ENCODE assay signal across 21 cellular contexts in genomic region chr16:13645525-13645924, GRCh38.
DNase-seq lines count a peak whose midpoint lies in the region; ATAC-seq and TF ChIP-seq lines count a peak whose summit lies in the region.
"Had no signal": no experiment of that assay in that cellular context is flagged by ENCODE, and none has a peak within 500 bp of the region (broad histone marks: within the 10 kb centered on the region; RNA-seq: fewer than 3 reads in every experiment).

No MANE protein-coding gene starts in this region.

- no peak overlapping the region for H3K4me3 ChIP-seq in hepatocyte
- H3K4me3 ChIP-seq in OCI-LY7 (ENCODE audit: low read depth, low read length, poor library complexity, severe bottlenecking), result no peak overlapping the region
- H3K4me3 ChIP-seq: BLaER1, GM12878, GM23338 had no signal

- H3K36me3 ChIP-seq in hepatocyte (replicated peaks; ENCODE audit: insufficient read depth, low read depth), result no peaks in the 10 kb centered on the region
- no peaks in the 10 kb centered on the region for H3K36me3 ChIP-seq in OCI-LY7 (ENCODE audit: insufficient read depth, low read length)
- H3K36me3 ChIP-seq: BLaER1 had no signal

- H3K4me2 ChIP-seq in hepatocyte (peak overlapping the region; percentile 17), OCI-LY7 (ENCODE audit: low read length) (no peak overlapping the region)
- H3K4me2 ChIP-seq: BLaER1, GM23338 had no signal

- intact Hi-C loops in OCI-LY7 (cut with micrococcal nuclease; ENCODE audit: unreplicated experiment), result no loop called here

- TF ChIP-seq CTCF in hepatocyte (IDR thresholded peaks at IDR 0.05; ENCODE audit: poor library complexity), result no peak
- no peak for TF ChIP-seq CTCF in progenitor cell of endocrine pancreas (IDR thresholded peaks at IDR 0.05; ENCODE audit: unreplicated experiment)
- TF ChIP-seq CTCF in OCI-LY7 (conservative IDR thresholded peaks at IDR 0.05; ENCODE audit: low read length), result no peak

- no peak overlapping the region for H3K27ac ChIP-seq in hepatocyte
- H3K27ac ChIP-seq in OCI-LY7 (ENCODE audit: low read depth, low read length, poor library complexity, severe bottlenecking), result no peak overlapping the region
- H3K27ac ChIP-seq: 22Rv1, BLaER1 had no signal

- H3K9me3 ChIP-seq in hepatocyte (ENCODE audit: low read depth) (no peaks in the 10 kb centered on the region), OCI-LY7 (ENCODE audit: low read length) (no peaks in the 10 kb centered on the region)
- H3K9me3 ChIP-seq: BLaER1 had no signal

- H4K20me1 ChIP-seq in hepatocyte (ENCODE audit: insufficient read depth, poor library complexity, severe bottlenecking) (no peaks in the 10 kb centered on the region), OCI-LY7 (ENCODE audit: insufficient read depth, low read length) (no peaks in the 10 kb centered on the region)
- H4K20me1 ChIP-seq: BLaER1 had no signal

- peaks cover 3% of the 10 kb centered on the region for H3K9me3 Mint-ChIP-seq in progenitor cell of endocrine pancreas (ENCODE audit: low read depth)
- H3K9me3 Mint-ChIP-seq: CD4-positive, alpha-beta T cell; H9 had no signal

- H3K27me3 Mint-ChIP-seq in progenitor cell of endocrine pancreas, result no peaks in the 10 kb centered on the region
- H3K27me3 Mint-ChIP-seq: CD4-positive, alpha-beta T cell had no signal

- peak; percentile 14 for DNase-seq in NCI-H1105 treated with DMSO at 0.1 percent for 48 hours (lab: John Stamatoyannopoulos, UW)
- DNase-seq in NCI-H1105 (lab: John Stamatoyannopoulos, UW), result no peak
- no peak for DNase-seq in hepatocyte (ENCODE audit: low spot score)
- DNase-seq in progenitor cell of endocrine pancreas (ENCODE audit: low spot score, unreplicated experiment), result no peak
- DNase-seq in C1 segment of cervical spinal cord (lab: John Stamatoyannopoulos, UW), result no peak
- DNase-seq in OCI-LY7 (ENCODE audit: low spot score), result no peak
- DNase-seq: CD4-positive, alpha-beta T cell; CD8-positive, alpha-beta memory T cell; DMS 273 treated with DMSO at 0.1 percent for 48 hours; DMS79; EL; GDM1; H9 had no signal

- no TSS peak for BruUV-seq in OCI-LY7 (replicated peaks; lab: Mats Ljungman, UMichigan)

- CTCF ChIA-PET in OCI-LY7 (lab: Charles Lee; ENCODE audit: unreplicated experiment), result no interaction called here

- H3K4me1 ChIP-seq in hepatocyte (ENCODE audit: insufficient read depth) (no peaks in the 10 kb centered on the region), OCI-LY7 (ENCODE audit: insufficient read depth, low read length, poor library complexity, severe bottlenecking) (no peaks in the 10 kb centered on the region)
- H3K4me1 ChIP-seq: BLaER1 had no signal

- no peaks in the 10 kb centered on the region for H3K79me2 ChIP-seq in hepatocyte
- H3K79me2 ChIP-seq in OCI-LY7 (ENCODE audit: insufficient read depth, low read depth, low read length), result no peaks in the 10 kb centered on the region

- ATAC-seq in GM21360 (IDR thresholded peaks at IDR 0.05; ENCODE audit: unreplicated experiment), result no peak
- ATAC-seq: GM12878, GM23338, HCT116 had no signal

- WGBS in hepatocyte (ENCODE audit: low lambda C conversion rate, missing lambda C conversion rate), result 7% methylated on average over 3 of the region's 3 CpGs

- no peak overlapping the region for H3K4me3 Mint-ChIP-seq in progenitor cell of endocrine pancreas (ENCODE audit: low read depth)
- H3K4me3 Mint-ChIP-seq: B cell; CD14-positive monocyte; CD4-positive, alpha-beta T cell; CD8-positive, alpha-beta memory T cell; GM23338; H9 had no signal

- no peak overlapping the region for H2AFZ ChIP-seq in hepatocyte
- H2AFZ ChIP-seq in OCI-LY7 (ENCODE audit: low read length), result no peak overlapping the region
- H2AFZ ChIP-seq: GM23338 had no signal

- peak overlapping the region; percentile 65 for H3K27ac Mint-ChIP-seq in progenitor cell of endocrine pancreas
- H3K27ac Mint-ChIP-seq: B cell; CD14-positive monocyte; CD4-positive, alpha-beta T cell; CD8-positive, alpha-beta memory T cell; GM23338 had no signal

- H3K9me2 ChIP-seq in hepatocyte (replicated peaks; ENCODE audit: insufficient read depth), result no peaks in the 10 kb centered on the region
- no peaks in the 10 kb centered on the region for H3K9me2 ChIP-seq in OCI-LY7 (ENCODE audit: insufficient read depth, low read length)

- H3K36me3 Mint-ChIP-seq in progenitor cell of endocrine pancreas (ENCODE audit: insufficient read depth), result no peaks in the 10 kb centered on the region
- H3K36me3 Mint-ChIP-seq: CD14-positive monocyte; CD8-positive, alpha-beta memory T cell had no signal

- no peaks in the 10 kb centered on the region for H3K27me3 ChIP-seq in hepatocyte
- H3K27me3 ChIP-seq: BLaER1 had no signal

- H3K4me1 Mint-ChIP-seq in progenitor cell of endocrine pancreas (ENCODE audit: low read depth), result peaks cover 15% of the 10 kb centered on the region
- H3K4me1 Mint-ChIP-seq: B cell; CD14-positive monocyte; CD8-positive, alpha-beta memory T cell had no signal

- POLR2A ChIA-PET in OCI-LY7 (lab: Charles Lee), result interaction anchor here (0.7 kb wide), 1 partner anchor 121 kb away, joined by 3 read pairs; no protein-coding TSS in a partner anchor
